ENCODE assay signal across 12 cellular contexts in the genomic region with DNA sequence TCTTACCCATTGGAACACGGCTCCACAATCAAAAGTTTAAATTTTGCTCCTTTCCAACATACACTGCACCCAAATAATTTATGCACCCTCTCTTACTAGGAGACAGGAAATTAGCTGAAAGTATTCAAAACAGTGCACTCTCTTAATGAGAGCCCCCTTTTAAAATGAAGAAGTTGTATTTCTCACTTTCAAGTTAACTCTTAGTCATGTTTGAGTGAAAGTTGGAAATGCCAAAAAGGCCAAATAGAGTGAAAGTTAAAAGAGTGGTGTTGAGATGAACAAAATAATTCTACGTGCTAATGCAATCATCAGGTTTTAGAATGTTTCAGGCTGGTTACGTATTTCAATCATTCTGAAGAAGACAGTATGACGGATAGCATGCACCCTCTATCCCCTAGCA.
A peak's percentile ranks its signal among the peaks of the same experiment; 100 is the strongest.
DNase-seq lines count a peak whose midpoint lies in the region; ATAC-seq and TF ChIP-seq lines count a peak whose summit lies in the region.
"Had no signal": no experiment of that assay in that cellular context is flagged by ENCODE, and none has a peak within 500 bp of the region (broad histone marks: within the 10 kb centered on the region; RNA-seq: fewer than 3 reads in every experiment).

No MANE protein-coding gene starts in this region.

- H2BK5ac ChIP-seq in neuronal stem cell (ENCODE audit: low read length): no peak overlapping the region

- WGBS in neuronal stem cell (ENCODE audit: extremely low coverage in 2 of 2, insufficient read length in 2 of 2, insufficient replicate concordance in 1 of 2), 2 donors: no CpG with 5 or more reads among the region's 4 CpGs
- 86 to 88% methylated on average over 4 of the region's 4 CpGs for WGBS in upper lobe of left lung, 2 donors
- WGBS in spleen, 5 donors: 73 to 81% (median 78%) methylated on average over 4 of the region's 4 CpGs

- H3K4me3 ChIP-seq in neuronal stem cell (ENCODE audit: low read length in 2 of 2) (no peak overlapping the region), upper lobe of left lung (no peak overlapping the region), spleen (peak overlapping the region in 2 of 8 donors; percentile 7 to 35)

- no peak overlapping the region for H3K9ac ChIP-seq in neuronal stem cell (ENCODE audit: low read depth, low read length, poor library complexity)

- no peak overlapping the region for H2BK12ac ChIP-seq in neuronal stem cell (ENCODE audit: low read length)

- no peak for TF ChIP-seq POLR2A in upper lobe of left lung (IDR thresholded peaks at IDR 0.05)
- no peak for TF ChIP-seq POLR2A in spleen (IDR thresholded peaks at IDR 0.05)

- H3K14ac ChIP-seq in neuronal stem cell (ENCODE audit: low read length): no peak overlapping the region

- no peak overlapping the region for H3K4ac ChIP-seq in neuronal stem cell (ENCODE audit: low read length)

- H3K79me1 ChIP-seq in neuronal stem cell (ENCODE audit: low read depth, low read length): no peaks in the 10 kb centered on the region

- H2AK5ac ChIP-seq in neuronal stem cell (ENCODE audit: low read depth, low read length): no peak overlapping the region

- H2BK120ac ChIP-seq in neuronal stem cell (ENCODE audit: low read depth, low read length): no peak overlapping the region

- peak; percentile 74 for ATAC-seq in GM19324 (IDR thresholded peaks at IDR 0.05; ENCODE audit: low FRiP score, unreplicated experiment)
- ATAC-seq in HG02763 (IDR thresholded peaks at IDR 0.05; ENCODE audit: unreplicated experiment): peak; percentile 68
- peak; percentile 78 for ATAC-seq in HG03571 (IDR thresholded peaks at IDR 0.05; ENCODE audit: unreplicated experiment)
- ATAC-seq in upper lobe of left lung (ENCODE audit: low FRiP score in 2 of 2): no peak
- no peak for ATAC-seq in HG03439 (IDR thresholded peaks at IDR 0.05; ENCODE audit: unreplicated experiment)

- no peak overlapping the region for H4K8ac ChIP-seq in neuronal stem cell (ENCODE audit: low read depth, low read length)

- intact Hi-C loops in spleen (cut with DNase I; ENCODE audit: low total_unique reads): no loop called here

- no peak overlapping the region for H3K4me2 ChIP-seq in neuronal stem cell (ENCODE audit: insufficient read depth, low read length, poor library complexity, severe bottlenecking)

- no peak overlapping the region for H3K18ac ChIP-seq in neuronal stem cell (ENCODE audit: low read length)

- DNase-seq in neuronal stem cell (ENCODE audit: low spot score) (no peak), upper lobe of left lung (no peak), spleen (no peak), Ammon's horn (ENCODE audit: low spot score) (no peak)
- DNase-seq: activated CD4-positive, CD25-positive, alpha-beta regulatory T cell treated with anti-CD3 and anti-CD28 coated beads, Interleukin-2, amount 50 U/mL, for 72 hours; activated naive CD4-positive, alpha-beta T cell; dorsolateral prefrontal cortex; hippocampal formation had no signal

- no peak overlapping the region for H3K23ac ChIP-seq in neuronal stem cell (ENCODE audit: low read depth, low read length, poor library complexity)

- no peak overlapping the region for H4K91ac ChIP-seq in neuronal stem cell (ENCODE audit: low read depth, low read length, poor library complexity)

- no peak for TF ChIP-seq EP300 in upper lobe of left lung (IDR thresholded peaks at IDR 0.05)

- peak overlapping the region; percentile 45 for H3K27ac ChIP-seq in neuronal stem cell (replicated peaks; ENCODE audit: low read length)
- H3K27ac ChIP-seq in upper lobe of left lung: no peak overlapping the region
- peak overlapping the region in 4 of 8 donors; percentile 12 to 55 (median 45) for H3K27ac ChIP-seq in spleen

- peaks cover 2 to 22% of the 10 kb centered on the region in 2 donors for H3K9me3 ChIP-seq in neuronal stem cell (replicated peaks in 1 of 2; ENCODE audit: control insufficient read depth in 2 of 2, insufficient read depth in 1 of 2, low read depth in 1 of 2, low read length in 2 of 2)
- H3K9me3 ChIP-seq in upper lobe of left lung: no peaks in the 10 kb centered on the region
- H3K9me3 ChIP-seq in spleen: no peaks in the 10 kb centered on the region

- peaks cover 0 to 4% of the 10 kb centered on the region in 2 donors for H3K36me3 ChIP-seq in neuronal stem cell (replicated peaks in 1 of 2; ENCODE audit: control insufficient read depth in 2 of 2, insufficient read depth in 2 of 2, low read length in 2 of 2)
- H3K36me3 ChIP-seq in upper lobe of left lung: no peaks in the 10 kb centered on the region
- H3K36me3 ChIP-seq in spleen: no peaks in the 10 kb centered on the region

- no peaks in the 10 kb centered on the region for H3K27me3 ChIP-seq in neuronal stem cell (ENCODE audit: control insufficient read depth in 3 of 3, insufficient read depth in 3 of 3, low read depth in 1 of 3, low read length in 3 of 3)
- no peaks in the 10 kb centered on the region for H3K27me3 ChIP-seq in upper lobe of left lung
- no peaks in the 10 kb centered on the region for H3K27me3 ChIP-seq in spleen (replicated peaks in 1 of 7)
- H3K27me3 ChIP-seq: dorsolateral prefrontal cortex had no signal

- H2AFZ ChIP-seq in neuronal stem cell (ENCODE audit: low read length): no peak overlapping the region

- no peak for TF ChIP-seq CTCF in upper lobe of left lung (IDR thresholded peaks at IDR 0.05)
- TF ChIP-seq CTCF in spleen (IDR thresholded peaks at IDR 0.05 in 8 of 11, conservative IDR thresholded peaks at IDR 0.05 in 3 of 11): no peak

- H3K4me1 ChIP-seq in neuronal stem cell (ENCODE audit: control insufficient read depth in 2 of 2, insufficient read depth in 1 of 2, low read depth in 1 of 2, low read length in 2 of 2) (peaks cover 14 to 23% of the 10 kb centered on the region in 2 donors), upper lobe of left lung (no peaks in the 10 kb centered on the region), spleen (peaks cover 0 to 5% (median 0%) of the 10 kb centered on the region in 6 donors)

- H2BK15ac ChIP-seq in neuronal stem cell (ENCODE audit: low read length): no peak overlapping the region

Comparison
In these comparisons a context has a peak if more than half of its experiments do, and no peak if none do; other contexts are left out.
1. ATAC-seq: peak in GM19324 (single experiment), HG02763 (single experiment) and HG03571 (single experiment); none in upper lobe of left lung (0 of 2) and HG03439 (single experiment).